ENCODE assay signal across 20 cellular contexts in the genomic region with DNA sequence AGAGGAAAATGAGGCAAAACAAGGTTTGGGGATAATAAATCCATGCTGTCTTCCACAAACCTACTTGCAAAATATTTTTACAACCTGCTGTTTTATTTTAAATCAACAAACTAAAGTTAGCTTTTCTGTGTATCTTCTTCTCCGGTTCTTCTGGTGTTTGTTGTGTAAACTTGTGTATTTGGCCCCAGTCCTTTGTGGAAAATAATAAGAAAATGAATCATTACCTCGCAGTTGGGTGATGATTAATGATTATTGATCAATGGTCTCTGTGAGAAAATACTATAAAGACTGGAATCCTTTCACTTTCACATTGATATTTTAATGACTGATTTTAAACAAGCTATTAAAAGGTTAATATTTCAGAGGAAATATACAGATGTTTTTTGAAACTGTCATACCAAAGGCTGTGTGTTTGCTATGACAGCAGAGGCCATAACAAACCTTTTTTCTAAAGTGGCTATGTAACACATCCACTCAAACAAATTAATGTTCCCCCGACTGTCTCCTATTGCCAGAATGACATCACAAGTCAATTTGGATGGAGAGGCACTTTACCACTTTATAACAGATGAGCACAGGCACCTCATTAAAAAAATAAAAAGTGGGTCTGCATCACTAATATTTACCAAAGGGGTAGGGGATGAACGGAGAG.
DNase-seq lines count a peak whose midpoint lies in the region; ATAC-seq and TF ChIP-seq lines count a peak whose summit lies in the region.
"Had no signal": no experiment of that assay in that cellular context is flagged by ENCODE, and none has a peak within 500 bp of the region (broad histone marks: within the 10 kb centered on the region; RNA-seq: fewer than 3 reads in every experiment).

No MANE protein-coding gene starts in this region.

- H3K9ac ChIP-seq in fibroblast of lung (ENCODE audit: insufficient read depth, low read length): no peak overlapping the region

- no peaks in the 10 kb centered on the region for H3K27me3 ChIP-seq in ACC112 (ENCODE audit: insufficient read depth, low read length)
- no peaks in the 10 kb centered on the region for H3K27me3 ChIP-seq in fibroblast of lung (ENCODE audit: control insufficient read depth, insufficient read depth, low read length)
- H3K27me3 ChIP-seq: tibial nerve had no signal

- H3K4me1 ChIP-seq in ACC112 (ENCODE audit: control insufficient read depth, insufficient read depth, low read length, unreplicated experiment): no peaks in the 10 kb centered on the region
- peaks cover 10% of the 10 kb centered on the region for H3K4me1 ChIP-seq in fibroblast of lung (ENCODE audit: control insufficient read depth, extremely low read depth, insufficient read depth, low read length)

- intact Hi-C loops in left cardiac atrium (cut with DNase I): no loop called here

- peak overlapping the region; percentile 38; the same call in 1 of the 2 replicates for H3K4me3 ChIP-seq in ACC112 (ENCODE audit: low read depth, low read length)
- no peak overlapping the region for H3K4me3 ChIP-seq in fibroblast of lung (replicated peaks in 1 of 4; ENCODE audit: control extremely low read depth in 1 of 4, insufficient read depth in 1 of 4, low read depth in 3 of 4, low read length in 4 of 4)
- H3K4me3 ChIP-seq: left ventricle myocardium inferior, psoas muscle, tibial nerve had no signal

- H2AFZ ChIP-seq in ACC112 (ENCODE audit: low read length, unreplicated experiment) (no peak overlapping the region), fibroblast of lung (ENCODE audit: low read length) (no peak overlapping the region)

- TF ChIP-seq CTCF in fibroblast of lung (conservative IDR thresholded peaks at IDR 0.05 in 1 of 2, IDR thresholded peaks at IDR 0.05 in 1 of 2; ENCODE audit: low read depth in 1 of 2, low read length in 2 of 2): no peak

- CTCF ChIA-PET in HEK293T (lab: Yijun Ruan, JAX): interaction anchor here (0.6 to 1.0 kb wide), 2 partner anchors 44 to 162 kb away, joined by 3 read pairs; no protein-coding TSS in a partner anchor

- POLR2A ChIA-PET in HEK293T (lab: Yijun Ruan, JAX): no interaction called here

- H3K9me3 ChIP-seq in fibroblast of lung (ENCODE audit: control insufficient read depth, insufficient read depth, low read depth, low read length): no peaks in the 10 kb centered on the region
- H3K9me3 ChIP-seq: left ventricle myocardium inferior, psoas muscle, tibial nerve had no signal

- H4K20me1 ChIP-seq in fibroblast of lung (ENCODE audit: control insufficient read depth, extremely low read depth, insufficient read depth, low read length): no peaks in the 10 kb centered on the region

- no peak for DNase-seq in HEK293T (ENCODE audit: extremely low spot score)
- DNase-seq in NCI-H748 (lab: John Stamatoyannopoulos, UW; ENCODE audit: unreplicated experiment): peak; percentile 78
- DNase-seq in fibroblast of lung (ENCODE audit: low read depth in 2 of 2): no peak
- no peak for DNase-seq in left cardiac atrium
- DNase-seq in stimulated activated CD4-positive, alpha-beta T cell treated with anti-CD3 and anti-CD28 coated beads, Interleukin-4, amount 100 ng/mL, for 4 hours: no peak
- DNase-seq: activated CD4-positive, alpha-beta T cell treated with anti-CD3 and anti-CD28 coated beads, Interleukin-2, amount 10 ng/mL, durations not matched to agents 7 days and 5 days; CD4-positive, CD25-positive, alpha-beta regulatory T cell; effector memory CD8-positive, alpha-beta T cell; KG1; left ventricle myocardium inferior; nephron progenitor cell; PC-3; psoas muscle; SHP77 treated with DMSO at 0.1 percent for 48 hours; small intestine; stimulated activated naive CD4-positive, alpha-beta T cell treated with Interleukin-2 at 50 U/mL for 16 hours had no signal

- H3K27ac ChIP-seq in ACC112 (ENCODE audit: low read depth, low read length) (no peak overlapping the region), fibroblast of lung (ENCODE audit: insufficient read depth, low read length) (no peak overlapping the region)
- H3K27ac ChIP-seq: left ventricle myocardium inferior, psoas muscle, tibial nerve had no signal

- H3K36me3 ChIP-seq in ACC112 (ENCODE audit: insufficient read depth, low read length): no peaks in the 10 kb centered on the region
- H3K36me3 ChIP-seq in fibroblast of lung (ENCODE audit: control insufficient read depth, insufficient read depth, low read length): no peaks in the 10 kb centered on the region
- H3K36me3 ChIP-seq: left ventricle myocardium inferior, tibial nerve had no signal

- peak overlapping the region; percentile 32 for H3K4me2 ChIP-seq in fibroblast of lung (ENCODE audit: extremely low read depth, insufficient read depth, low read length)

- H3K79me2 ChIP-seq in ACC112 (ENCODE audit: control insufficient read depth, insufficient read depth, low read length, unreplicated experiment) (no peaks in the 10 kb centered on the region), fibroblast of lung (ENCODE audit: control insufficient read depth, insufficient read depth, low read length) (no peaks in the 10 kb centered on the region)

- ATAC-seq in left cardiac atrium (no peak), HG03135 (IDR thresholded peaks at IDR 0.05; ENCODE audit: unreplicated experiment) (no peak), HG03520 (IDR thresholded peaks at IDR 0.05; ENCODE audit: unreplicated experiment) (no peak)
- ATAC-seq: effector memory CD8-positive, alpha-beta T cell; PC-3; psoas muscle had no signal

TF ChIP-seq in HEK293T, 16 proteins besides CTCF, POLR2A, EP300 and RAD21:
- TF ChIP-seq FOXK2 (IDR thresholded peaks at IDR 0.05): no peak
- TF ChIP-seq, protein P1, sequence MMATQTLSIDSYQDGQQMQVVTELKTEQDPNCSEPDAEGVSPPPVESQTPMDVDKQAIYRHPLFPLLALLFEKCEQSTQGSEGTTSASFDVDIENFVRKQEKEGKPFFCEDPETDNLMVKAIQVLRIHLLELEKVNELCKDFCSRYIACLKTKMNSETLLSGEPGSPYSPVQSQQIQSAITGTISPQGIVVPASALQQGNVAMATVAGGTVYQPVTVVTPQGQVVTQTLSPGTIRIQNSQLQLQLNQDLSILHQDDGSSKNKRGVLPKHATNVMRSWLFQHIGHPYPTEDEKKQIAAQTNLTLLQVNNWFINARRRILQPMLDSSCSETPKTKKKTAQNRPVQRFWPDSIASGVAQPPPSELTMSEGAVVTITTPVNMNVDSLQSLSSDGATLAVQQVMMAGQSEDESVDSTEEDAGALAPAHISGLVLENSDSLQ (IDR thresholded peaks at IDR 0.05): peak; percentile 38; the same call in 1 of the 2 replicates
TF ChIP-seq in HEK293T: peak in this region for 1.
